In genomic region chr3:42130329-42131070, GRCh38 we compare ENCODE assay signal across 1 cellular context.
TF ChIP-seq lines count a peak whose summit lies in the region.

No MANE protein-coding gene starts in this region.

TF ChIP-seq in HepG2, 621 proteins besides CTCF, POLR2A, EP300 and RAD21 (continues in another document):
- TF ChIP-seq ZNF7 (CRISPR knock-in tag; IDR thresholded peaks at IDR 0.05): no peak
- TF ChIP-seq, protein P1, sequence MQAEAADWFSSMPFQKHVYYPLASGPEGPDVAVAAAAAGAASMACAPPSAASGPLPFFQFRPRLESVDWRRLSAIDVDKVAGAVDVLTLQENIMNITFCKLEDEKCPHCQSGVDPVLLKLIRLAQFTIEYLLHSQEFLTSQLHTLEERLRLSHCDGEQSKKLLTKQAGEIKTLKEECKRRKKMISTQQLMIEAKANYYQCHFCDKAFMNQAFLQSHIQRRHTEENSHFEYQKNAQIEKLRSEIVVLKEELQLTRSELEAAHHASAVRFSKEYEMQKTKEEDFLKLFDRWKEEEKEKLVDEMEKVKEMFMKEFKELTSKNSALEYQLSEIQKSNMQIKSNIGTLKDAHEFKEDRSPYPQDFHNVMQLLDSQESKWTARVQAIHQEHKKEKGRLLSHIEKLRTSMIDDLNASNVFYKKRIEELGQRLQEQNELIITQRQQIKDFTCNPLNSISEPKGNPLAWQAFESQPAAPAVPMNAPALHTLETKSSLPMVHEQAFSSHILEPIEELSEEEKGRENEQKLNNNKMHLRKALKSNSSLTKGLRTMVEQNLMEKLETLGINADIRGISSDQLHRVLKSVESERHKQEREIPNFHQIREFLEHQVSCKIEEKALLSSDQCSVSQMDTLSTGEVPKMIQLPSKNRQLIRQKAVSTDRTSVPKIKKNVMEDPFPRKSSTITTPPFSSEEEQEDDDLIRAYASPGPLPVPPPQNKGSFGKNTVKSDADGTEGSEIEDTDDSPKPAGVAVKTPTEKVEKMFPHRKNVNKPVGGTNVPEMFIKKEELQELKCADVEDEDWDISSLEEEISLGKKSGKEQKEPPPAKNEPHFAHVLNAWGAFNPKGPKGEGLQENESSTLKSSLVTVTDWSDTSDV (CRISPR knock-in tag; IDR thresholded peaks at IDR 0.05): no peak
- no peak for TF ChIP-seq RNF2 (conservative IDR thresholded peaks at IDR 0.05; ENCODE audit: low read depth)
- TF ChIP-seq ATF7-NPFF (CRISPR knock-in tag; IDR thresholded peaks at IDR 0.05; ENCODE audit: low read depth): no peak
- no peak for TF ChIP-seq MTF2 (CRISPR knock-in tag; IDR thresholded peaks at IDR 0.05; ENCODE audit: borderline replicate concordance)
- TF ChIP-seq, protein P2, sequence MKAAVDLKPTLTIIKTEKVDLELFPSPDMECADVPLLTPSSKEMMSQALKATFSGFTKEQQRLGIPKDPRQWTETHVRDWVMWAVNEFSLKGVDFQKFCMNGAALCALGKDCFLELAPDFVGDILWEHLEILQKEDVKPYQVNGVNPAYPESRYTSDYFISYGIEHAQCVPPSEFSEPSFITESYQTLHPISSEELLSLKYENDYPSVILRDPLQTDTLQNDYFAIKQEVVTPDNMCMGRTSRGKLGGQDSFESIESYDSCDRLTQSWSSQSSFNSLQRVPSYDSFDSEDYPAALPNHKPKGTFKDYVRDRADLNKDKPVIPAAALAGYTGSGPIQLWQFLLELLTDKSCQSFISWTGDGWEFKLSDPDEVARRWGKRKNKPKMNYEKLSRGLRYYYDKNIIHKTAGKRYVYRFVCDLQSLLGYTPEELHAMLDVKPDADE (CRISPR knock-in tag; IDR thresholded peaks at IDR 0.05): no peak
- peak; percentile 90; the same call in 1 of the 2 replicates for TF ChIP-seq SMAD3 (CRISPR knock-in tag; IDR thresholded peaks at IDR 0.05)
- peak; percentile 96 for TF ChIP-seq ZNF317 (CRISPR knock-in tag; IDR thresholded peaks at IDR 0.05)
- TF ChIP-seq ZBTB25 (CRISPR knock-in tag; IDR thresholded peaks at IDR 0.05): no peak; the same call in 1 of the 2 replicates
- peak; percentile 64 for TF ChIP-seq ATF7 (IDR thresholded peaks at IDR 0.05)
- peak; percentile 83; the same call in 1 of the 2 replicates for TF ChIP-seq ATF7 (CRISPR knock-in tag; IDR thresholded peaks at IDR 0.05)
- no peak for TF ChIP-seq EZH2 (conservative IDR thresholded peaks at IDR 0.05; ENCODE audit: low read depth, low read length)
- no peak for TF ChIP-seq SOX6 (IDR thresholded peaks at IDR 0.05)
- peak; percentile 93 for TF ChIP-seq SOX6 (CRISPR knock-in tag; IDR thresholded peaks at IDR 0.05)
- no peak for TF ChIP-seq ZNF713 (CRISPR knock-in tag; IDR thresholded peaks at IDR 0.05)
- no peak for TF ChIP-seq NFATC3 (CRISPR knock-in tag; IDR thresholded peaks at IDR 0.05)
- peak; percentile 91 for TF ChIP-seq FOXP4 (CRISPR knock-in tag; IDR thresholded peaks at IDR 0.05)
- TF ChIP-seq, protein P3, sequence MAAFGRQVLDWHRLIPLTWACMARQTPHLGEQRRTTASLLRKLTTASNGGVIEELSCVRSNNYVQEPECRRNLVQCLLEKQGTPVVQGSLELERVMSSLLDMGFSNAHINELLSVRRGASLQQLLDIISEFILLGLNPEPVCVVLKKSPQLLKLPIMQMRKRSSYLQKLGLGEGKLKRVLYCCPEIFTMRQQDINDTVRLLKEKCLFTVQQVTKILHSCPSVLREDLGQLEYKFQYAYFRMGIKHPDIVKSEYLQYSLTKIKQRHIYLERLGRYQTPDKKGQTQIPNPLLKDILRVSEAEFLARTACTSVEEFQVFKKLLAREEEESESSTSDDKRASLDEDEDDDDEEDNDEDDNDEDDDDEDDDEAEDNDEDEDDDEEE (CRISPR knock-in tag; IDR thresholded peaks at IDR 0.05): no peak
- TF ChIP-seq ZNF850 (CRISPR knock-in tag; conservative IDR thresholded peaks at IDR 0.05): no peak
- TF ChIP-seq MIER3 (CRISPR knock-in tag; IDR thresholded peaks at IDR 0.05; ENCODE audit: borderline replicate concordance): peak; percentile 82; the same call in 1 of the 2 replicates
- TF ChIP-seq ZNF354B (CRISPR knock-in tag; IDR thresholded peaks at IDR 0.05): no peak
- TF ChIP-seq ZNF33B (CRISPR knock-in tag; IDR thresholded peaks at IDR 0.05): no peak
- TF ChIP-seq POGZ (CRISPR knock-in tag; IDR thresholded peaks at IDR 0.05): peak; percentile 59
- TF ChIP-seq NAIF1 (CRISPR knock-in tag; IDR thresholded peaks at IDR 0.05; ENCODE audit: borderline replicate concordance): peak; percentile 77; the same call in 1 of the 2 replicates
- TF ChIP-seq SPEN (CRISPR knock-in tag; IDR thresholded peaks at IDR 0.05; ENCODE audit: low read depth): peak; percentile 38; the same call in 1 of the 2 replicates
- no peak for TF ChIP-seq ZNF598 (CRISPR knock-in tag; IDR thresholded peaks at IDR 0.05; ENCODE audit: borderline replicate concordance)
- no peak for TF ChIP-seq IKZF4 (CRISPR knock-in tag; IDR thresholded peaks at IDR 0.05; ENCODE audit: borderline replicate concordance, low read depth, not compliant biosample characterization)
- TF ChIP-seq JARID2 (CRISPR knock-in tag; IDR thresholded peaks at IDR 0.05; ENCODE audit: insufficient replicate concordance): no peak
- TF ChIP-seq GLI4 (CRISPR knock-in tag; IDR thresholded peaks at IDR 0.05; ENCODE audit: borderline replicate concordance): no peak
- TF ChIP-seq ZBTB46 (CRISPR knock-in tag; IDR thresholded peaks at IDR 0.05; ENCODE audit: borderline replicate concordance): no peak
- peak; percentile 39; the same call in 1 of the 2 replicates for TF ChIP-seq MTA1 (CRISPR knock-in tag; IDR thresholded peaks at IDR 0.05; ENCODE audit: borderline replicate concordance)
- TF ChIP-seq TCF7L2 (IDR thresholded peaks at IDR 0.05; ENCODE audit: low read depth, low read length): peak; percentile 95
- TF ChIP-seq IKZF5 (CRISPR knock-in tag; IDR thresholded peaks at IDR 0.05): peak; percentile 64; the same call in 1 of the 2 replicates
- no peak; the same call in 1 of the 2 replicates for TF ChIP-seq ZNF121 (CRISPR knock-in tag; IDR thresholded peaks at IDR 0.05)
- TF ChIP-seq HNF4G (IDR thresholded peaks at IDR 0.05; ENCODE audit: borderline replicate concordance, low read depth, low read length): peak; percentile 95
- peak; percentile 80; the same call in 1 of the 2 replicates for TF ChIP-seq HNF4G (CRISPR knock-in tag; IDR thresholded peaks at IDR 0.05; ENCODE audit: borderline replicate concordance, low read depth)
- no peak for TF ChIP-seq ZNF749 (CRISPR knock-in tag; IDR thresholded peaks at IDR 0.05; ENCODE audit: borderline replicate concordance)
- TF ChIP-seq ZBTB42 (CRISPR knock-in tag; IDR thresholded peaks at IDR 0.05): no peak
- no peak for TF ChIP-seq GMEB2 (CRISPR knock-in tag; IDR thresholded peaks at IDR 0.05; ENCODE audit: low read depth)
- TF ChIP-seq, protein P4, sequence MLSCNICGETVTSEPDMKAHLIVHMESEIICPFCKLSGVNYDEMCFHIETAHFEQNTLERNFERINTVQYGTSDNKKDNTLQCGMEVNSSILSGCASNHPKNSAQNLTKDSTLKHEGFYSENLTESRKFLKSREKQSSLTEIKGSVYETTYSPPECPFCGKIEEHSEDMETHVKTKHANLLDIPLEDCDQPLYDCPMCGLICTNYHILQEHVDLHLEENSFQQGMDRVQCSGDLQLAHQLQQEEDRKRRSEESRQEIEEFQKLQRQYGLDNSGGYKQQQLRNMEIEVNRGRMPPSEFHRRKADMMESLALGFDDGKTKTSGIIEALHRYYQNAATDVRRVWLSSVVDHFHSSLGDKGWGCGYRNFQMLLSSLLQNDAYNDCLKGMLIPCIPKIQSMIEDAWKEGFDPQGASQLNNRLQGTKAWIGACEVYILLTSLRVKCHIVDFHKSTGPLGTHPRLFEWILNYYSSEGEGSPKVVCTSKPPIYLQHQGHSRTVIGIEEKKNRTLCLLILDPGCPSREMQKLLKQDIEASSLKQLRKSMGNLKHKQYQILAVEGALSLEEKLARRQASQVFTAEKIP (CRISPR knock-in tag; IDR thresholded peaks at IDR 0.05; ENCODE audit: borderline replicate concordance): no peak
- no peak; the same call in 1 of the 2 replicates for TF ChIP-seq KAT7 (CRISPR knock-in tag; IDR thresholded peaks at IDR 0.05; ENCODE audit: borderline replicate concordance)
- TF ChIP-seq ZBTB8A (CRISPR knock-in tag; IDR thresholded peaks at IDR 0.05; ENCODE audit: borderline replicate concordance, low read depth): no peak
- TF ChIP-seq NR2C2 (CRISPR knock-in tag; IDR thresholded peaks at IDR 0.05; ENCODE audit: borderline replicate concordance): peak; percentile 68; the same call in 1 of the 2 replicates
- no peak for TF ChIP-seq ZIK1 (CRISPR knock-in tag; IDR thresholded peaks at IDR 0.05; ENCODE audit: borderline replicate concordance, low read depth)
- no peak for TF ChIP-seq ZNF704 (CRISPR knock-in tag; IDR thresholded peaks at IDR 0.05; ENCODE audit: borderline replicate concordance)
- no peak for TF ChIP-seq ZNF567 (CRISPR knock-in tag; IDR thresholded peaks at IDR 0.05; ENCODE audit: borderline replicate concordance)
- 0 out of 2 replicates have a peak, but pooled peaks have one; percentile 13 for TF ChIP-seq SMYD3 (CRISPR knock-in tag; IDR thresholded peaks at IDR 0.05)
- no peak for TF ChIP-seq MTA3 (CRISPR knock-in tag; IDR thresholded peaks at IDR 0.05)
- no peak for TF ChIP-seq MEIS2 (CRISPR knock-in tag; IDR thresholded peaks at IDR 0.05)
- 0 out of 2 replicates have a peak, but pooled peaks have one; percentile 57 for TF ChIP-seq KLF11 (CRISPR knock-in tag; IDR thresholded peaks at IDR 0.05)
- peak; percentile 79; the same call in 1 of the 2 replicates for TF ChIP-seq SIX4 (CRISPR knock-in tag; IDR thresholded peaks at IDR 0.05)
